15 cellular contexts compared by ENCODE assay signal in genomic region chr15:63990449-63990848, GRCh38. TPM values are rescaled to one million over a fixed set of nuclear protein-coding genes. Genes with fewer than 3 reads are reported as not detected.
DNase-seq lines count a peak whose midpoint lies in the region; ATAC-seq, FAIRE-seq and TF ChIP-seq lines count a peak whose summit lies in the region.
"Had no signal": no experiment of that assay in that cellular context is flagged by ENCODE, and none has a peak within 500 bp of the region (broad histone marks: within the 10 kb centered on the region; RNA-seq: fewer than 3 reads in every experiment).

No MANE protein-coding gene starts in this region.

- H3K36me3 ChIP-seq in GM12878 (ENCODE audit: control insufficient read depth in 2 of 2, insufficient read depth in 2 of 2, low read length in 1 of 2) = no peaks in the 10 kb centered on the region; a peak in 1 of 4 replicates
- H3K36me3 ChIP-seq: gastroesophageal sphincter, HAP-1 had no signal

- TF ChIP-seq EP300 in GM12878 (IDR thresholded peaks at IDR 0.05; ENCODE audit: borderline replicate concordance in 1 of 2, control insufficient read depth in 1 of 2, low read depth in 2 of 2, low read length in 2 of 2) = no peak

- SMC1A ChIA-PET in GM12878 (lab: Charles Lee; ENCODE audit: uncharacterized antibody, unreplicated experiment) = interaction anchor here (1.2 to 6.2 kb wide), 3 partner anchors 19 to 127 kb away, joined by 3 to 66 read pairs (median 8); no protein-coding TSS in a partner anchor

- H3K27ac ChIP-seq in GM12878 (ENCODE audit: control insufficient read depth, insufficient read depth) = peak overlapping the region; percentile 88
- H3K27ac ChIP-seq: gastroesophageal sphincter had no signal

- peaks cover 5% of the 10 kb centered on the region for H3K79me2 ChIP-seq in GM12878 (ENCODE audit: control insufficient read depth, insufficient read depth, low read length)

- in situ Hi-C loops in KBM-7 (cut with MboI; ENCODE audit: low pct_unique_long_range_greater_than_20kb, low sequenced_read_pairs) (no loop called here), GM12878 (cut with MboI) (no loop called here)

- TF ChIP-seq CTCF in GM12878 (IDR thresholded peaks at IDR 0.05 in 2 of 3, conservative IDR thresholded peaks at IDR 0.05 in 1 of 3; ENCODE audit: control insufficient read depth in 2 of 3, extremely low read depth in 1 of 3, insufficient read depth in 1 of 3, low read depth in 3 of 3, low read length in 3 of 3) = no peak

- intact Hi-C loops in GM12878 (cut with micrococcal nuclease; ENCODE audit: unreplicated experiment) (no loop called here), sciatic nerve (cut with DNase I) (no loop called here)

- FAIRE-seq in GM12878 (lab: Jason Lieb, UNC) = no peak

- H3K9me3 ChIP-seq in GM12878 (replicated peaks; ENCODE audit: control insufficient read depth, insufficient read depth, low read length) = no peaks in the 10 kb centered on the region
- H3K9me3 ChIP-seq: gastroesophageal sphincter, HAP-1 had no signal

- no peak for TF ChIP-seq RAD21 in GM12878 (IDR thresholded peaks at IDR 0.05; ENCODE audit: insufficient read depth, low read depth, low read length)

- H2AFZ ChIP-seq in GM12878 (ENCODE audit: control insufficient read depth, low read depth, low read length) = no peak overlapping the region

- BruUV-seq in GM12878 (replicated peaks; lab: Mats Ljungman, UMichigan) = no TSS peak

- peaks cover 76% of the 10 kb centered on the region for H3K4me1 ChIP-seq in GM12878 (ENCODE audit: control insufficient read depth, insufficient read depth, low read length)

- no peaks in the 10 kb centered on the region for H4K20me1 ChIP-seq in GM12878 (ENCODE audit: control insufficient read depth, insufficient read depth)

- peak overlapping the region; percentile 78 for H3K4me2 ChIP-seq in GM12878 (ENCODE audit: control insufficient read depth, insufficient read depth)

- RAD21 ChIA-PET in GM12878 (lab: Charles Lee; ENCODE audit: unreplicated experiment) = interaction anchor here (10.8 to 11.2 kb wide), 2 partner anchors 19 to 57 kb away, joined by 102 to 104 read pairs; partner anchors contain the start of gene DAPK2

- no peak overlapping the region for H3K4me3 ChIP-seq in GM12878
- H3K4me3 ChIP-seq: gastroesophageal sphincter, HAP-1 had no signal

- no peak overlapping the region for H3K9ac ChIP-seq in GM12878 (ENCODE audit: control insufficient read depth, insufficient read depth, low read length)

- ATAC-seq in GM12878 = no peak
- ATAC-seq in sciatic nerve = no peak
- no peak for ATAC-seq in GM18858 (IDR thresholded peaks at IDR 0.05; ENCODE audit: unreplicated experiment)
- ATAC-seq: gastroesophageal sphincter had no signal

- CTCF ChIA-PET in GM12878 (lab: Yijun Ruan, JAX) = interaction anchor here (0.7 to 7.7 kb wide), 4 partner anchors 20 to 55 kb away, joined by 3 to 61 read pairs (median 14); partner anchors contain the start of gene DAPK2

- TF ChIP-seq POLR2A in GM12878 (IDR thresholded peaks at IDR 0.05; ENCODE audit: low read depth, low read length) = no peak

- 54% methylated on average over 8 of the region's 8 CpGs for WGBS in GM12878 (ENCODE audit: insufficient coverage, insufficient replicate concordance, low lambda C conversion rate, missing lambda C conversion rate)

- POLR2A ChIA-PET in GM12878 (lab: Charles Lee) = interaction anchor here (0.5 kb wide), 1 partner anchor 1249 kb away, joined by 3 read pairs; no protein-coding TSS in a partner anchor

- H3K27me3 ChIP-seq in GM12878 (replicated peaks in 1 of 2; ENCODE audit: control insufficient read depth in 2 of 2, insufficient read depth in 2 of 2, low read length in 1 of 2) = no peaks in the 10 kb centered on the region
- H3K27me3 ChIP-seq: gastroesophageal sphincter had no signal

- peak; percentile 19 for DNase-seq in GDM1 (lab: John Stamatoyannopoulos, UW)
- DNase-seq in KBM-7 = peak; percentile 71
- DNase-seq in GM12878 (ENCODE audit: low read depth, low spot score) = no peak
- DNase-seq in sciatic nerve (ENCODE audit: low spot score) = peak; percentile 44
- no peak for DNase-seq in central memory CD4-positive, alpha-beta T cell
- no peak for DNase-seq in GM19238 (ENCODE audit: insufficient read length, low spot score)
- DNase-seq: activated CD4-positive, alpha-beta T cell treated with anti-CD3 and anti-CD28 coated beads, Interleukin-2, amount 50 U/mL, for 1 hour; activated gamma-delta T cell; amniotic stem cell; NCI-H187; NCI-H2227 treated with DMSO at 0.1 percent for 48 hours; RPMI8226 had no signal

TF ChIP-seq in GM12878, 131 proteins besides CTCF, POLR2A, EP300 and RAD21 (continues in another document):
- TF ChIP-seq ATF7 (IDR thresholded peaks at IDR 0.05; ENCODE audit: low read depth) (no peak), ETV6 (conservative IDR thresholded peaks at IDR 0.05 in 1 of 2, IDR thresholded peaks at IDR 0.05 in 1 of 2; ENCODE audit: borderline replicate concordance in 1 of 2, low read depth in 1 of 2) (peak in 1 of 2 experiments; percentile 88; a peak in 2 of 4 replicates), MTA3 (IDR thresholded peaks at IDR 0.05; ENCODE audit: borderline replicate concordance, low read length) (no peak), SUPT20H (IDR thresholded peaks at IDR 0.05; ENCODE audit: borderline replicate concordance, control insufficient read depth, low read depth, low read length) (no peak), IKZF1 (conservative IDR thresholded peaks at IDR 0.05) (peak; percentile 41; the same call in 1 of the 2 replicates), USF2 (IDR thresholded peaks at IDR 0.05; ENCODE audit: borderline replicate concordance, low read depth, low read length) (no peak), NRF1 (conservative IDR thresholded peaks at IDR 0.05; ENCODE audit: low read depth, low read length) (no peak), EZH2 (IDR thresholded peaks at IDR 0.05; ENCODE audit: borderline replicate concordance, control insufficient read depth, low read depth, low read length) (no peak), IKZF2 (IDR thresholded peaks at IDR 0.05) (peak in 1 of 2 experiments; percentile 54; a peak in 2 of 4 replicates), RUNX3 (IDR thresholded peaks at IDR 0.05; ENCODE audit: low read length) (peak; percentile 73), TAF1 (IDR thresholded peaks at IDR 0.05; ENCODE audit: borderline replicate concordance, low read depth, low read length) (no peak), SPI1 (IDR thresholded peaks at IDR 0.05; ENCODE audit: borderline replicate concordance, insufficient read depth, low read depth, low read length) (peak; percentile 79), MYB (IDR thresholded peaks at IDR 0.05; ENCODE audit: borderline replicate concordance, low read depth, low read length) (no peak), SUZ12 (IDR thresholded peaks at IDR 0.05; ENCODE audit: unreplicated experiment) (no peak), BCL11A (IDR thresholded peaks at IDR 0.05; ENCODE audit: low read depth, low read length) (no peak), SKIL (IDR thresholded peaks at IDR 0.05; ENCODE audit: low read depth, poor library complexity, severe bottlenecking) (no peak), IRF4 (IDR thresholded peaks at IDR 0.05; ENCODE audit: low read depth, low read length) (no peak), MEF2A (IDR thresholded peaks at IDR 0.05; ENCODE audit: insufficient read depth, low read depth, low read length) (no peak)

RNA-seq across cellular contexts. Expression of gene DAPK2, which starts 55.8 kb away (rescaled TPM):
- 20.9 and 25.3 TPM in 2 replicates for total RNA-seq in GM12878 (2013; cell fraction: nucleolus; rRNA removed)
- total RNA-seq in GM12878 (2014; rRNA removed) (5.4 and 8.4 TPM in 2 replicates), GM12878 (2014; rRNA removed; fragmentation: Illumina TruSeq; extraction: Trizol) (3.8 and 4.8 TPM in 2 replicates), GM12878 (2021) (5.6 and 5.9 TPM in 2 replicates), sciatic nerve (36.9 TPM)
- 2.9 TPM for polyA plus RNA-seq in GM12878 (2011; ENCODE audit: low read depth)
- polyA plus RNA-seq in GM12878 (2011; rRNA removed) (2.9 and 4.3 TPM in 2 replicates), GM12878 (2014; fragmentation: Illumina TruSeq; extraction: Trizol) (3.4 and 6.1 TPM in 2 replicates), GM12878 (2014; fragmentation: Nextera tagmentation; extraction: Ambion mirVana) (under 1 TPM; 0.69 to 0.75 TPM), GM12878 (2014; rRNA removed) (5.5 and 6.6 TPM in 2 replicates), GM12878 (2016; fragmentation: Nextera tagmentation; extraction: Ambion mirVana) (1 to 10 TPM; 3.3 to 4.4 TPM)
- 5.8 and 7.7 TPM in 2 replicates for polyA plus RNA-seq in GM12878 (2011; cell fraction: cytosol; rRNA removed)
- polyA plus RNA-seq in GM12878 (2011; cell fraction: nucleus; rRNA removed) = 14.9 and 15.7 TPM in 2 replicates
- 6.3 and 6.4 TPM in 2 replicates for polyA plus RNA-seq in GM12878 (2012)
- 3.6 and 6.2 TPM in 2 replicates for polyA minus RNA-seq in GM12878 (2011; rRNA and poly(A)+ RNA removed)
- polyA minus RNA-seq in GM12878 (2011; cell fraction: cytosol; rRNA and poly(A)+ RNA removed) = 1.6 and 3.8 TPM in 2 replicates
- 3.6 and 6.7 TPM in 2 replicates for polyA minus RNA-seq in GM12878 (2011; cell fraction: nucleus; rRNA and poly(A)+ RNA removed)

Comparison
In these comparisons a context has a peak if more than half of its experiments do, and no peak if none do; other contexts are left out.
1. DNase-seq: peak in GDM1 (single experiment), KBM-7 (single experiment) and sciatic nerve (single experiment); none in GM12878 (single experiment), central memory CD4-positive, alpha-beta T cell (single experiment) and GM19238 (single experiment).